ENCODE assay signal across 3 cellular contexts in genomic region chr10:69826789-69827532, GRCh38.
A peak's percentile ranks its signal among the peaks of the same experiment; 100 is the strongest.
TF ChIP-seq lines count a peak whose summit lies in the region.

No MANE protein-coding gene starts in this region.

TF ChIP-seq in A549, 52 proteins besides CTCF, POLR2A, EP300 and RAD21:
- TF ChIP-seq MAFK (IDR thresholded peaks at IDR 0.05; ENCODE audit: partially characterized antibody) (peak; percentile 41), USF2 (IDR thresholded peaks at IDR 0.05) (peak; percentile 33), PHF8 (IDR thresholded peaks at IDR 0.05; ENCODE audit: borderline replicate concordance, low read depth) (no peak), RARB (CRISPR knock-in tag; IDR thresholded peaks at IDR 0.05) (no peak)

TF ChIP-seq in HEK293T, 16 proteins besides CTCF, POLR2A, EP300 and RAD21:
- TF ChIP-seq SUZ12 (IDR thresholded peaks at IDR 0.05) (no peak), L3MBTL2 (conservative IDR thresholded peaks at IDR 0.05) (no peak), PKNOX1 (IDR thresholded peaks at IDR 0.05) (peak; percentile 49), FOXK2 (IDR thresholded peaks at IDR 0.05) (no peak), CTBP1 (IDR thresholded peaks at IDR 0.05; ENCODE audit: borderline replicate concordance) (no peak)

TF ChIP-seq in GM12878, 131 proteins besides CTCF, POLR2A, EP300 and RAD21:
- no peak for TF ChIP-seq GATAD2B (conservative IDR thresholded peaks at IDR 0.05; ENCODE audit: low read depth)
- no peak for TF ChIP-seq TBL1XR1 (IDR thresholded peaks at IDR 0.05; ENCODE audit: low read depth, low read length)
- TF ChIP-seq SREBF2 (IDR thresholded peaks at IDR 0.05; ENCODE audit: low read length), result no peak
- 0 out of 2 replicates have a peak, but pooled peaks have one; percentile 20 for TF ChIP-seq RAD51 (IDR thresholded peaks at IDR 0.05)
- TF ChIP-seq ATF3 (IDR thresholded peaks at IDR 0.05; ENCODE audit: borderline replicate concordance, extremely low read depth, low read depth, low read length), result no peak
